ENCODE assay signal across 1 cellular context in the genomic region with DNA sequence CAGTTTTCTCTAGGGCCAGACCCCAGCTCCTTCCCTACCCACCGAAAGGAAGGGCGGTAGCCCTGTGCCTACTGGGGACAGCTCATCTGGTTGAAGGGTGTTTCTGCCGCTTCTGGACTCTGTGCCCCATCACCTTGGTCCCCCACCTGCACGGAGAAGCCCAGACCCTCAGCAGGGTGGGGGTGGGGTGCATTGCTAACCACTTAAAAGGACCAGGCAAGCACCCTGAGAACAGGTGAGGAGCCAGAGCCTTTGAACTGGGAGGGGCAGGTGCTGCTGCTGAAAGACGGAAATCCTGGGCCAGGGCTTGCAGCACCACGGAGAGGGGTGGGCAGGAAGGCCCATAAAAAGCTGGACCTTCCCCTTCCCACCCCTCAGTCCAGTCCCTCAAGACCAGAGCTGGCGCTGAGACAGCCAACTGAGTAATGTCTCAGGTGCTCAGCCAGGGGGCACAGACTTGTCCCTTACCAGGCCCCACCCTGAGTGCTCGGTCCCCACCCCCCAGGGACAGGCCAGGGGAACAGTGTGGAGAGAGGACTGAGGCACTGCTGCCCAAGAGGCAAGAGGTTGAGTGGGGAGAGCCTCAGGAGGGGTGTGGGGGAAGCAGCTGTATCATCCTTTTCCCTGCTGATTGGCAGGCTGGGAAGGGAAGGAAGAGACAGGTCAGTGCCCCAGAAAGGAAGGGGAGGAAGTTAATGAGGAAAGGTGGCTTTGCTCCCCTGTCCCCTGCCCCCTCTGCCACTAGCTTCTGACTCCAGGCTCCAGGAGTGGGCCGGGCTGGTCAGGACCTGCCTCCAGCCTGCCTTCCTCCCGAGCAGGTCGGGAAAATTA.
TF ChIP-seq lines count a peak whose summit lies in the region.

No MANE protein-coding gene starts in this region.

TF ChIP-seq in K562, 482 proteins besides CTCF, POLR2A, EP300 and RAD21:
- TF ChIP-seq, protein P1, sequence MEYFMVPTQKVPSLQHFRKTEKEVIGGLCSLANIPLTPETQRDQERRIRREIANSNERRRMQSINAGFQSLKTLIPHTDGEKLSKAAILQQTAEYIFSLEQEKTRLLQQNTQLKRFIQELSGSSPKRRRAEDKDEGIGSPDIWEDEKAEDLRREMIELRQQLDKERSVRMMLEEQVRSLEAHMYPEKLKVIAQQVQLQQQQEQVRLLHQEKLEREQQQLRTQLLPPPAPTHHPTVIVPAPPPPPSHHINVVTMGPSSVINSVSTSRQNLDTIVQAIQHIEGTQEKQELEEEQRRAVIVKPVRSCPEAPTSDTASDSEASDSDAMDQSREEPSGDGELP (CRISPR knock-in tag; IDR thresholded peaks at IDR 0.05; ENCODE audit: borderline replicate concordance), result no peak
- TF ChIP-seq HNRNPK (IDR thresholded peaks at IDR 0.05; ENCODE audit: low read depth, low read length, poor library complexity, severe bottlenecking) (no peak), ZEB2 (IDR thresholded peaks at IDR 0.05) (no peak)
- TF ChIP-seq, protein P2, sequence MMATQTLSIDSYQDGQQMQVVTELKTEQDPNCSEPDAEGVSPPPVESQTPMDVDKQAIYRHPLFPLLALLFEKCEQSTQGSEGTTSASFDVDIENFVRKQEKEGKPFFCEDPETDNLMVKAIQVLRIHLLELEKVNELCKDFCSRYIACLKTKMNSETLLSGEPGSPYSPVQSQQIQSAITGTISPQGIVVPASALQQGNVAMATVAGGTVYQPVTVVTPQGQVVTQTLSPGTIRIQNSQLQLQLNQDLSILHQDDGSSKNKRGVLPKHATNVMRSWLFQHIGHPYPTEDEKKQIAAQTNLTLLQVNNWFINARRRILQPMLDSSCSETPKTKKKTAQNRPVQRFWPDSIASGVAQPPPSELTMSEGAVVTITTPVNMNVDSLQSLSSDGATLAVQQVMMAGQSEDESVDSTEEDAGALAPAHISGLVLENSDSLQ (IDR thresholded peaks at IDR 0.05), result peak; percentile 51; the same call in 1 of the 2 replicates
- TF ChIP-seq, protein P3, sequence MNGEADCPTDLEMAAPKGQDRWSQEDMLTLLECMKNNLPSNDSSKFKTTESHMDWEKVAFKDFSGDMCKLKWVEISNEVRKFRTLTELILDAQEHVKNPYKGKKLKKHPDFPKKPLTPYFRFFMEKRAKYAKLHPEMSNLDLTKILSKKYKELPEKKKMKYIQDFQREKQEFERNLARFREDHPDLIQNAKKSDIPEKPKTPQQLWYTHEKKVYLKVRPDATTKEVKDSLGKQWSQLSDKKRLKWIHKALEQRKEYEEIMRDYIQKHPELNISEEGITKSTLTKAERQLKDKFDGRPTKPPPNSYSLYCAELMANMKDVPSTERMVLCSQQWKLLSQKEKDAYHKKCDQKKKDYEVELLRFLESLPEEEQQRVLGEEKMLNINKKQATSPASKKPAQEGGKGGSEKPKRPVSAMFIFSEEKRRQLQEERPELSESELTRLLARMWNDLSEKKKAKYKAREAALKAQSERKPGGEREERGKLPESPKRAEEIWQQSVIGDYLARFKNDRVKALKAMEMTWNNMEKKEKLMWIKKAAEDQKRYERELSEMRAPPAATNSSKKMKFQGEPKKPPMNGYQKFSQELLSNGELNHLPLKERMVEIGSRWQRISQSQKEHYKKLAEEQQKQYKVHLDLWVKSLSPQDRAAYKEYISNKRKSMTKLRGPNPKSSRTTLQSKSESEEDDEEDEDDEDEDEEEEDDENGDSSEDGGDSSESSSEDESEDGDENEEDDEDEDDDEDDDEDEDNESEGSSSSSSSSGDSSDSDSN (IDR thresholded peaks at IDR 0.05; ENCODE audit: borderline replicate concordance in 1 of 2, low read depth in 2 of 2, low read length in 2 of 2), result no peak
